In the genomic region with DNA sequence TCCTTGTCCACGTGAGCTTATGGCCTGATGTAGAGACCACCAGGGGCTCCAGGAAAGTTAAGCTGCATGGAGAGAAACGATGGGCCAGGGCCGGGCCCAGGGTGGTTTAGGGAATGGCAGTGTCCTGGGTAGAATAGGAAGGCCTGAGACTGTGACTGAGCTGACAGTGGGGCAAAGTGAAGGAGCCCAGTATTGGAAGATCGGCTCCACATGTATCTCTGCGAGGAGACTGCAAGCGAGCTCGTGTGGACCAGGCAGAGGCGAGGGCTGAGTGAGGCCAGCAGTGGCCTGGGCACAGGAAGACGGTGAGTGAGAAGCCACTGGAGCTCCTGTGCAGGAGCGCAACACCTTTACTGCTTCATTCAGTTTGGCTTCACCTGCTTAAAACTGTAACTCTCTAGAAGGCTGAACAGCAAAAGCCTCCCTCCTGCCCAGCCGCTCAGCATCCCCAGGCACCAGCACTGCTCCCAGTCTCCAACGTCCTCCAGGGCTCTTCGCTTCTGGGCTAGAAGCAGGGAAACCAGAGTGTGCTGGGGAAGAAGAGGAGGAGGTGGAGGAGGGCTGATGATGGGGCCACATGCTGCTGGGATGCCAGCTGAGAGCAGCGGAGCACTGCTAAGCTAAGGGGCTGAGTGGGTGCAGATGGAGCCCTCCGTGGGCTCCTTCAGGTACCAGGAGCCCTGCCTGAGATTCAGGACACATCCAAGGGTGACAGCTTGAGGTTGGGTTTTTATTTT, we compare ENCODE assay signal across 16 cellular contexts. TPM values are rescaled to one million over a fixed set of nuclear protein-coding genes. Genes with fewer than 3 reads are reported as not detected.
DNase-seq lines count a peak whose midpoint lies in the region; TF ChIP-seq lines count a peak whose summit lies in the region.
"Had no signal": no experiment of that assay in that cellular context is flagged by ENCODE, and none has a peak within 500 bp of the region (broad histone marks: within the 10 kb centered on the region; RNA-seq: fewer than 3 reads in every experiment).

No MANE protein-coding gene starts in this region.

- no peaks in the 10 kb centered on the region for H3K27me3 ChIP-seq in CD8-positive, alpha-beta memory T cell (ENCODE audit: insufficient read depth, low read length, poor library complexity, severe bottlenecking)
- no peaks in the 10 kb centered on the region for H3K27me3 ChIP-seq in H9 (ENCODE audit: insufficient read depth, low read length)
- no peaks in the 10 kb centered on the region for H3K27me3 ChIP-seq in neural progenitor cell
- H3K27me3 ChIP-seq in brain microvascular endothelial cell (replicated peaks) = no peaks in the 10 kb centered on the region
- H3K27me3 ChIP-seq: SJCRH30, thyroid gland had no signal

- no peak overlapping the region for H4K5ac ChIP-seq in H9 (ENCODE audit: insufficient read length, low read depth, low read length)

- no CpG with 5 or more reads among the region's 15 CpGs for WGBS in H9 (ENCODE audit: extremely low coverage, insufficient read length, low lambda C conversion rate)

- no peak overlapping the region for H3T11ph ChIP-seq in H9 (ENCODE audit: low read length)

- no peaks in the 10 kb centered on the region for H3K9me3 ChIP-seq in CD8-positive, alpha-beta memory T cell (ENCODE audit: low read length)
- H3K9me3 ChIP-seq in H9 (ENCODE audit: control insufficient read depth, low read depth, low read length) (no peaks in the 10 kb centered on the region), neural progenitor cell (ENCODE audit: low read depth) (no peaks in the 10 kb centered on the region)
- H3K9me3 ChIP-seq: SJCRH30, thyroid gland had no signal

- no peak overlapping the region for H3K4me3 ChIP-seq in CD8-positive, alpha-beta memory T cell (ENCODE audit: low read length)
- no peak overlapping the region for H3K4me3 ChIP-seq in neural progenitor cell
- H3K4me3 ChIP-seq in brain microvascular endothelial cell (ENCODE audit: low read depth, low read length) = no peak overlapping the region
- H3K4me3 ChIP-seq: SJCRH30, skin epidermis, thyroid gland had no signal

- no peaks in the 10 kb centered on the region for H3K4me1 ChIP-seq in CD8-positive, alpha-beta memory T cell (ENCODE audit: insufficient read depth, low read length)
- no peaks in the 10 kb centered on the region for H3K4me1 ChIP-seq in H9 (ENCODE audit: insufficient read depth, low read length)
- peaks cover 3% of the 10 kb centered on the region for H3K4me1 ChIP-seq in neural progenitor cell
- H3K4me1 ChIP-seq: SJCRH30 had no signal

- H3K27me3 Mint-ChIP-seq in CD8-positive, alpha-beta memory T cell = no peaks in the 10 kb centered on the region
- H3K27me3 Mint-ChIP-seq in H9 (ENCODE audit: low read depth) (no peaks in the 10 kb centered on the region; the same call in 1 of the 2 replicates), brain (no peaks in the 10 kb centered on the region), neural progenitor cell (ENCODE audit: insufficient read depth, low read depth) (peaks cover 7% of the 10 kb centered on the region)

- H2BK5ac ChIP-seq in H9 (ENCODE audit: insufficient read length, low read length) = no peak overlapping the region

- H4K20me1 ChIP-seq in H9 (ENCODE audit: control insufficient read depth, insufficient read depth, insufficient read length) (peaks cover 2% of the 10 kb centered on the region), neural progenitor cell (ENCODE audit: low read depth) (no peaks in the 10 kb centered on the region)

- no peaks in the 10 kb centered on the region for H3K23me2 ChIP-seq in H9 (ENCODE audit: insufficient read length, low read depth, low read length, poor library complexity, severe bottlenecking)

- no peak overlapping the region for H2BK20ac ChIP-seq in H9 (ENCODE audit: low read depth, low read length, poor library complexity, severe bottlenecking)

- no peaks in the 10 kb centered on the region for H3K4me1 Mint-ChIP-seq in CD8-positive, alpha-beta memory T cell
- H3K4me1 Mint-ChIP-seq in H9 (peaks cover 6 to 11% of the 10 kb centered on the region in 2 experiments), brain (peaks cover 9% of the 10 kb centered on the region), neural progenitor cell (peaks cover 17% of the 10 kb centered on the region)

- no peaks in the 10 kb centered on the region for H3F3A ChIP-seq in neural progenitor cell (ENCODE audit: low read depth)

- no peaks in the 10 kb centered on the region for H3K79me1 ChIP-seq in H9 (ENCODE audit: insufficient read depth, low read depth, low read length, poor library complexity, severe bottlenecking)

- TF ChIP-seq CTCF in H9 (conservative IDR thresholded peaks at IDR 0.05) (no peak), brain (conservative IDR thresholded peaks at IDR 0.05) (no peak), neural progenitor cell (IDR thresholded peaks at IDR 0.05) (no peak), brain microvascular endothelial cell (IDR thresholded peaks at IDR 0.05; ENCODE audit: low read depth, low read length, missing control alignments) (no peak)

- no peak overlapping the region for H2BK12ac ChIP-seq in H9 (ENCODE audit: insufficient read length, low read depth, low read length)

- H3K27ac Mint-ChIP-seq in CD8-positive, alpha-beta memory T cell = peak overlapping the region in 5 of 8 donors; percentile 8 to 72 (median 20)
- H3K27ac Mint-ChIP-seq in H9 (peak overlapping the region in 2 of 3 experiments; percentile 68 to 86; a peak in 5 of 7 replicates), brain (peak overlapping the region in 3 of 5 experiments; percentile 35 to 91 (median 89)), neural progenitor cell (peak overlapping the region; percentile 83)

- no peak overlapping the region for H3K23ac ChIP-seq in H9 (ENCODE audit: insufficient read length, low read depth, low read length)

- CTCF ChIA-PET in CD8-positive, alpha-beta memory T cell (lab: Charles Lee) = no interaction called here

- H3K4me3 Mint-ChIP-seq in CD8-positive, alpha-beta memory T cell = no peak overlapping the region
- no peak overlapping the region; a peak in 1 of 5 replicates for H3K4me3 Mint-ChIP-seq in H9
- H3K4me3 Mint-ChIP-seq in brain = no peak overlapping the region
- peak overlapping the region; percentile 19 for H3K4me3 Mint-ChIP-seq in neural progenitor cell

- H2AFZ ChIP-seq in H9 (ENCODE audit: low read length) (no peak overlapping the region), neural progenitor cell (replicated peaks) (no peak overlapping the region)

- H4K8ac ChIP-seq in H9 (replicated peaks; ENCODE audit: insufficient read length, low read depth, low read length) = no peak overlapping the region

- no peak overlapping the region for H3K27ac ChIP-seq in CD8-positive, alpha-beta memory T cell (ENCODE audit: low read depth, low read length)
- no peak overlapping the region for H3K27ac ChIP-seq in H9 (ENCODE audit: insufficient read length, low read depth, low read length)
- H3K27ac ChIP-seq in neural progenitor cell = no peak overlapping the region
- H3K27ac ChIP-seq in brain microvascular endothelial cell = no peak overlapping the region
- H3K27ac ChIP-seq: SJCRH30, skin epidermis, thyroid gland had no signal

- POLR2A ChIA-PET in CD8-positive, alpha-beta memory T cell (lab: Charles Lee) = interaction anchor here (1.9 kb wide), 1 partner anchor 12 kb away, joined by 4 read pairs; no protein-coding TSS in a partner anchor

- H3K56ac ChIP-seq in H9 (ENCODE audit: insufficient read length, low read depth, low read length) = no peak overlapping the region

- no peak overlapping the region for H2AK5ac ChIP-seq in H9 (ENCODE audit: insufficient read length, low read length)

- H3K79me2 ChIP-seq in H9 (ENCODE audit: insufficient read depth, low read length) = no peaks in the 10 kb centered on the region
- no peaks in the 10 kb centered on the region for H3K79me2 ChIP-seq in neural progenitor cell (ENCODE audit: low read depth)

- no peak for DNase-seq in CD8-positive, alpha-beta memory T cell
- DNase-seq in H9 = peak; percentile 32
- DNase-seq in neural progenitor cell (ENCODE audit: low spot score) = no peak
- no peak for DNase-seq in DMS79 (lab: John Stamatoyannopoulos, UW)
- DNase-seq in brain microvascular endothelial cell = no peak
- no peak for DNase-seq in DMS153 treated with DMSO at 0.1 percent for 48 hours (lab: John Stamatoyannopoulos, UW; ENCODE audit: unreplicated experiment)
- DNase-seq: activated CD4-positive, alpha-beta T cell treated with anti-CD3 and anti-CD28 coated beads for 1 hour; central memory CD4-positive, alpha-beta T cell; hippocampal formation; kidney glomerular epithelial cell; NCI-H187; NCI-H446; SJCRH30 had no signal

- no peak overlapping the region for H3K14ac ChIP-seq in H9 (ENCODE audit: insufficient read depth, low read length)

- in situ Hi-C loops in brain microvascular endothelial cell (cut with HindIII; ENCODE audit: low pct_ligation_motif_present, low sequenced_read_pairs) = no loop called here

- H3K9me3 Mint-ChIP-seq in CD8-positive, alpha-beta memory T cell = no peaks in the 10 kb centered on the region
- H3K9me3 Mint-ChIP-seq in H9 (no peaks in the 10 kb centered on the region), brain (no peaks in the 10 kb centered on the region), neural progenitor cell (no peaks in the 10 kb centered on the region)

- H3K36me3 ChIP-seq in CD8-positive, alpha-beta memory T cell (ENCODE audit: insufficient read depth, low read length) = peaks cover 4% of the 10 kb centered on the region
- H3K36me3 ChIP-seq in neural progenitor cell (no peaks in the 10 kb centered on the region), brain microvascular endothelial cell (replicated peaks) (peaks cover 53% of the 10 kb centered on the region)
- H3K36me3 ChIP-seq: SJCRH30 had no signal

- no peak overlapping the region for H4K91ac ChIP-seq in H9 (ENCODE audit: insufficient read length, low read depth, low read length)

- H3K4me2 ChIP-seq in H9 (ENCODE audit: insufficient read depth, insufficient read length, low read length) = no peak overlapping the region
- no peak overlapping the region for H3K4me2 ChIP-seq in neural progenitor cell

- no peak overlapping the region for H3K18ac ChIP-seq in H9 (ENCODE audit: insufficient read length, low read depth, low read length)

- H3K36me3 Mint-ChIP-seq in CD8-positive, alpha-beta memory T cell = peaks cover 0 to 56% (median 0%) of the 10 kb centered on the region in 3 donors
- H3K36me3 Mint-ChIP-seq in H9 (ENCODE audit: insufficient read depth in 1 of 3, low read depth in 3 of 3) = peaks cover 4 to 30% (median 7%) of the 10 kb centered on the region in 3 experiments
- H3K36me3 Mint-ChIP-seq in brain = peaks cover 6% of the 10 kb centered on the region
- peaks cover 5% of the 10 kb centered on the region for H3K36me3 Mint-ChIP-seq in neural progenitor cell

- H3K4ac ChIP-seq in H9 (ENCODE audit: low read depth, low read length) = no peak overlapping the region

- no peak overlapping the region for H2BK120ac ChIP-seq in H9 (ENCODE audit: low read depth, low read length, poor library complexity, severe bottlenecking)

- H2BK15ac ChIP-seq in H9 (ENCODE audit: low read depth, low read length) = no peak overlapping the region

- H3K9ac ChIP-seq in H9 (ENCODE audit: extremely low read depth, insufficient read length, low read length) (no peak overlapping the region), neural progenitor cell (no peak overlapping the region)

RNA-seq across cellular contexts. Expression of a gene that starts 13.5 kb away (rescaled TPM):
- 100 to 1,000 TPM; 108 to 126 TPM for total RNA-seq in CD8-positive, alpha-beta memory T cell
- 48.1 TPM for polyA plus RNA-seq in CD8-positive, alpha-beta memory T cell
- total RNA-seq in H9 (2021) (24.4 and 27.1 TPM in 2 replicates), neural progenitor cell (ENCODE audit: low replicate concordance) (10.7 and 19.4 TPM in 2 replicates)
- 5.0 TPM for polyA plus RNA-seq in brain (ENCODE audit: insufficient read depth, low read depth, low replicate concordance)

RNA-seq across cellular contexts. Expression of a gene that starts 21.8 kb away (rescaled TPM):
- 100 to 1,000 TPM; 132 to 140 TPM for total RNA-seq in CD8-positive, alpha-beta memory T cell
- 170 TPM for polyA plus RNA-seq in CD8-positive, alpha-beta memory T cell
- total RNA-seq in H9 (2021) (213 and 214 TPM in 2 replicates), neural progenitor cell (ENCODE audit: low replicate concordance) (46.7 and 149 TPM in 2 replicates)
- 339 TPM for polyA plus RNA-seq in brain (ENCODE audit: insufficient read depth, low read depth, low replicate concordance)

RNA-seq across cellular contexts. Expression of a gene that starts 42.2 kb away (rescaled TPM):
- under 1 TPM; 0.20 to 0.33 TPM for total RNA-seq in CD8-positive, alpha-beta memory T cell
- 0.12 TPM for polyA plus RNA-seq in CD8-positive, alpha-beta memory T cell
- not detected in 2 replicates for total RNA-seq in H9 (2021)
- 10.5 TPM for polyA plus RNA-seq in brain (ENCODE audit: insufficient read depth, low read depth, low replicate concordance)
- 0.12 TPM in 1 of 2 replicates, not detected in the other for total RNA-seq in neural progenitor cell (ENCODE audit: low replicate concordance)

RNA-seq across cellular contexts. Expression of a gene that starts 48.4 kb away (rescaled TPM):
- 10 to 100 TPM in 1 of 2 experiments, 1 to 10 TPM in 1; 9.8 to 11.1 TPM for total RNA-seq in CD8-positive, alpha-beta memory T cell
- polyA plus RNA-seq in CD8-positive, alpha-beta memory T cell = 26.5 TPM
- 21.7 and 23.3 TPM in 2 replicates for total RNA-seq in H9 (2021)
- polyA plus RNA-seq in brain (ENCODE audit: insufficient read depth, low read depth, low replicate concordance) = 8.1 TPM
- total RNA-seq in neural progenitor cell (ENCODE audit: low replicate concordance) = 8.8 and 11.1 TPM in 2 replicates
- total RNA-seq: SJCRH30 had no signal

Comparison
In these comparisons a context has a peak if more than half of its experiments do, and no peak if none do; other contexts are left out.
1. H3K27ac Mint-ChIP-seq: peak in every context shown above with its lines; median percentile 89 in brain; 83 in neural progenitor cell; 77 in H9; 20 in CD8-positive, alpha-beta memory T cell.